15 cellular contexts compared by ENCODE assay signal in the genomic region with DNA sequence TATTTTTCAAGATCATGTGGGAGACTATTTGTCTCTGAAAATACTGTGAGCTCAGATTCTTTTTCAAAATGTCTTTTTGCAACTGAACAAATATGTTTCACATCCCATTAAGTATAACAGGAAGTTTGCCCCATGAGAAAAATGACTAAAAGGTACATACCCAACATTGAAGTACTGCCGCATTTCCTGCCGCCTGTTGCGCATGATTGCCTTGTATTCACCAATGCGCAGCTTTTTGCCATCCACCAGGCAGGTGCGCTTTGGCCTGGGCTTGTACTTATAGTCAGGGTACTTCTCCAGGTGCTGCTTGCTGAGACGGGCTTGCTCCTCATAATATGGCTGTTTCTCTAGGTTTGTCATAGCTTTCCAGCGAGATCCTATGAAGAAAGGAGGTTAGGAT.
DNase-seq lines count a peak whose midpoint lies in the region; ATAC-seq and TF ChIP-seq lines count a peak whose summit lies in the region.
"Had no signal": no experiment of that assay in that cellular context is flagged by ENCODE, and none has a peak within 500 bp of the region (broad histone marks: within the 10 kb centered on the region; RNA-seq: fewer than 3 reads in every experiment).

No MANE protein-coding gene starts in this region.

- peak; percentile 86 for ATAC-seq in GM19452 (IDR thresholded peaks at IDR 0.05; ENCODE audit: unreplicated experiment)
- peak; percentile 70 for ATAC-seq in HG02981 (IDR thresholded peaks at IDR 0.05; ENCODE audit: unreplicated experiment)
- no peak for ATAC-seq in SK-N-SH treated with all-trans-retinoic acid at 6 μM for 48 hours
- ATAC-seq: psoas muscle had no signal

- DNase-seq in DMS53 treated with DMSO at 0.1 percent for 48 hours (lab: John Stamatoyannopoulos, UW; ENCODE audit: unreplicated experiment) (peak; percentile 100), NCI-H510A (lab: John Stamatoyannopoulos, UW) (peak; percentile 83), ureter (ENCODE audit: low spot score) (no peak), C1 segment of cervical spinal cord (lab: John Stamatoyannopoulos, UW) (no peak)
- DNase-seq in stimulated activated CD8-positive, alpha-beta memory T cell treated with anti-CD3 and anti-CD28 coated beads, Interleukin-4, amount 100 ng/mL, for 48 hours: no peak
- DNase-seq: activated T-cell treated with anti-CD3 and anti-CD28 coated beads, Interleukin-2, amount 50 U/mL, for 48 hours; GF-D8; mammary epithelial cell; NCI-H2171; psoas muscle; stimulated activated CD4-positive, alpha-beta T cell treated with anti-CD3 and anti-CD28 coated beads, Interleukin-4, amount 100 ng/mL, for 4 hours; substantia nigra had no signal

TF ChIP-seq in SK-N-SH treated with all-trans-retinoic acid at 6 μM for 48 hours, 23 proteins besides CTCF, POLR2A, EP300 and RAD21:
- TF ChIP-seq SNAI2 (CRISPR knock-in tag; IDR thresholded peaks at IDR 0.05): no peak
- TF ChIP-seq TCF4 (CRISPR knock-in tag; IDR thresholded peaks at IDR 0.05; ENCODE audit: borderline replicate concordance): no peak
- TF ChIP-seq ZNF70 (CRISPR knock-in tag; IDR thresholded peaks at IDR 0.05): no peak
- TF ChIP-seq ISL1 (CRISPR knock-in tag; IDR thresholded peaks at IDR 0.05): no peak
- no peak for TF ChIP-seq RARB (CRISPR knock-in tag; IDR thresholded peaks at IDR 0.05)
- TF ChIP-seq, protein P1, sequence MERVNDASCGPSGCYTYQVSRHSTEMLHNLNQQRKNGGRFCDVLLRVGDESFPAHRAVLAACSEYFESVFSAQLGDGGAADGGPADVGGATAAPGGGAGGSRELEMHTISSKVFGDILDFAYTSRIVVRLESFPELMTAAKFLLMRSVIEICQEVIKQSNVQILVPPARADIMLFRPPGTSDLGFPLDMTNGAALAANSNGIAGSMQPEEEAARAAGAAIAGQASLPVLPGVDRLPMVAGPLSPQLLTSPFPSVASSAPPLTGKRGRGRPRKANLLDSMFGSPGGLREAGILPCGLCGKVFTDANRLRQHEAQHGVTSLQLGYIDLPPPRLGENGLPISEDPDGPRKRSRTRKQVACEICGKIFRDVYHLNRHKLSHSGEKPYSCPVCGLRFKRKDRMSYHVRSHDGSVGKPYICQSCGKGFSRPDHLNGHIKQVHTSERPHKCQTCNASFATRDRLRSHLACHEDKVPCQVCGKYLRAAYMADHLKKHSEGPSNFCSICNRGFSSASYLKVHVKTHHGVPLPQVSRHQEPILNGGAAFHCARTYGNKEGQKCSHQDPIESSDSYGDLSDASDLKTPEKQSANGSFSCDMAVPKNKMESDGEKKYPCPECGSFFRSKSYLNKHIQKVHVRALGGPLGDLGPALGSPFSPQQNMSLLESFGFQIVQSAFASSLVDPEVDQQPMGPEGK (CRISPR knock-in tag; IDR thresholded peaks at IDR 0.05; ENCODE audit: borderline replicate concordance): no peak
- no peak for TF ChIP-seq TOX (CRISPR knock-in tag; IDR thresholded peaks at IDR 0.05; ENCODE audit: borderline replicate concordance)
- TF ChIP-seq ZC3H10 (CRISPR knock-in tag; IDR thresholded peaks at IDR 0.05): no peak
- TF ChIP-seq CSRNP3 (CRISPR knock-in tag; IDR thresholded peaks at IDR 0.05): no peak
- TF ChIP-seq ZNF8 (CRISPR knock-in tag; IDR thresholded peaks at IDR 0.05): no peak
- no peak for TF ChIP-seq ESRRG (CRISPR knock-in tag; IDR thresholded peaks at IDR 0.05)
- no peak for TF ChIP-seq CREB5 (CRISPR knock-in tag; IDR thresholded peaks at IDR 0.05; ENCODE audit: low read depth)
- TF ChIP-seq ZNF565 (CRISPR knock-in tag; conservative IDR thresholded peaks at IDR 0.05; ENCODE audit: low read depth): no peak
- no peak for TF ChIP-seq POU6F1 (CRISPR knock-in tag; IDR thresholded peaks at IDR 0.05; ENCODE audit: borderline replicate concordance, low read depth)
- no peak for TF ChIP-seq BACH2 (CRISPR knock-in tag; IDR thresholded peaks at IDR 0.05; ENCODE audit: borderline replicate concordance)

Comparison
In these comparisons a context has a peak if more than half of its experiments do, and no peak if none do; other contexts are left out.
1. DNase-seq: peak in DMS53 treated with DMSO at 0.1 percent for 48 hours (single experiment) and NCI-H510A (single experiment); none in ureter (single experiment), C1 segment of cervical spinal cord (0 of 14) and stimulated activated CD8-positive, alpha-beta memory T cell treated with anti-CD3 and anti-CD28 coated beads, Interleukin-4, amount 100 ng/mL, for 48 hours (single experiment).